Comparison of ENCODE assay signal across 1 cellular context in genomic region chr20:33666293-33667244, GRCh38.
TF ChIP-seq lines count a peak whose summit lies in the region.

Gene ACTL10, plus strand, starts transcription at chr20:33666943. Its CDS starts 555 bp downstream, at chr20:33667498.

TF ChIP-seq in K562, 482 proteins besides CTCF, POLR2A, EP300 and RAD21 (continued from another document):
- TF ChIP-seq ID3 (CRISPR knock-in tag; IDR thresholded peaks at IDR 0.05) = no peak
- TF ChIP-seq ID3 (tag; IDR thresholded peaks at IDR 0.05) = no peak
- TF ChIP-seq HMBOX1 (IDR thresholded peaks at IDR 0.05) = peak; percentile 68; the same call in 1 of the 2 replicates
- 0 out of 2 replicates have a peak, but pooled peaks have one; percentile 58 for TF ChIP-seq ZNF830 (CRISPR knock-in tag; IDR thresholded peaks at IDR 0.05)
- no peak for TF ChIP-seq FIP1L1 (IDR thresholded peaks at IDR 0.05; ENCODE audit: low read depth, low read length, poor library complexity, severe bottlenecking)
- TF ChIP-seq ZBTB11 (CRISPR knock-in tag; IDR thresholded peaks at IDR 0.05) = 0 out of 6 replicates have a peak, but pooled peaks of 1 of the 3 experiments have one; percentile 29
- TF ChIP-seq FOSL1 (tag; conservative IDR thresholded peaks at IDR 0.05) = 0 out of 2 replicates have a peak, but pooled peaks have one; percentile 15
- TF ChIP-seq CAMTA2 (CRISPR knock-in tag; conservative IDR thresholded peaks at IDR 0.05) = no peak
- TF ChIP-seq TRIM25 (IDR thresholded peaks at IDR 0.05; ENCODE audit: borderline replicate concordance) = no peak
- TF ChIP-seq THRB (CRISPR knock-in tag; conservative IDR thresholded peaks at IDR 0.05) = peak; percentile 35; the same call in 1 of the 2 replicates
- TF ChIP-seq TAF1 (IDR thresholded peaks at IDR 0.05; ENCODE audit: control insufficient read depth, extremely low read depth, insufficient read depth, low read length, severe bottlenecking) = no peak
- TF ChIP-seq SRF (CRISPR knock-in tag; IDR thresholded peaks at IDR 0.05) = 0 out of 4 replicates have a peak, but pooled peaks of 1 of the 2 experiments have one; percentile 60
- TF ChIP-seq PKNOX1 (IDR thresholded peaks at IDR 0.05) = peak; percentile 70
- TF ChIP-seq VEZF1 (CRISPR knock-in tag; IDR thresholded peaks at IDR 0.05) = peak; percentile 64
- no peak for TF ChIP-seq ZNF121 (CRISPR knock-in tag; conservative IDR thresholded peaks at IDR 0.05)
- peak; percentile 56 for TF ChIP-seq GABPB1 (CRISPR knock-in tag; IDR thresholded peaks at IDR 0.05)
- TF ChIP-seq NFIC (IDR thresholded peaks at IDR 0.05) = peak; percentile 99
- no peak for TF ChIP-seq ZFP1 (CRISPR knock-in tag; IDR thresholded peaks at IDR 0.05)
- no peak for TF ChIP-seq RBM39 (optimal IDR thresholded peaks at IDR 0.05; ENCODE audit: low read depth, low read length)
- 0 out of 2 replicates have a peak, but pooled peaks have one; percentile 23 for TF ChIP-seq NKRF (IDR thresholded peaks at IDR 0.05; ENCODE audit: borderline replicate concordance)
- 0 out of 2 replicates have a peak, but pooled peaks have one; percentile 7 for TF ChIP-seq ETS1 (conservative IDR thresholded peaks at IDR 0.05; ENCODE audit: control insufficient read depth, low read depth, low read length)
- TF ChIP-seq ZNF165 (CRISPR knock-in tag; IDR thresholded peaks at IDR 0.05; ENCODE audit: borderline replicate concordance) = no peak
- no peak for TF ChIP-seq FUS (optimal IDR thresholded peaks at IDR 0.05; ENCODE audit: low read depth, low read length)
- TF ChIP-seq BRD4 (IDR thresholded peaks at IDR 0.05) = no peak
- TF ChIP-seq GATAD2A (IDR thresholded peaks at IDR 0.05) = no peak
- TF ChIP-seq NR2C1 (IDR thresholded peaks at IDR 0.05) = no peak
- 0 out of 2 replicates have a peak, but pooled peaks have one; percentile 9 for TF ChIP-seq NR2C1 (tag; IDR thresholded peaks at IDR 0.05)
- TF ChIP-seq PPARD (CRISPR knock-in tag; IDR thresholded peaks at IDR 0.05) = no peak
- TF ChIP-seq CTBP1 (IDR thresholded peaks at IDR 0.05; ENCODE audit: borderline replicate concordance) = peak; percentile 74; the same call in 1 of the 2 replicates
- peak; percentile 54 for TF ChIP-seq E2F8 (IDR thresholded peaks at IDR 0.05; ENCODE audit: low read depth, partially characterized antibody)
- peak; percentile 57; the same call in 1 of the 2 replicates for TF ChIP-seq GATA2 (CRISPR knock-in tag; IDR thresholded peaks at IDR 0.05)
- TF ChIP-seq BDP1 (IDR thresholded peaks at IDR 0.05; ENCODE audit: insufficient read depth, insufficient read length) = no peak
- peak; percentile 75 for TF ChIP-seq NBN (IDR thresholded peaks at IDR 0.05; ENCODE audit: low read depth)
- TF ChIP-seq ZNF785 (CRISPR knock-in tag; IDR thresholded peaks at IDR 0.05) = no peak
- TF ChIP-seq KDM1A (IDR thresholded peaks at IDR 0.05) = no peak
- no peak for TF ChIP-seq BRCA1 (IDR thresholded peaks at IDR 0.05)
- no peak for TF ChIP-seq BRCA1 (CRISPR knock-in tag; IDR thresholded peaks at IDR 0.05)
- no peak for TF ChIP-seq TCF15 (CRISPR knock-in tag; IDR thresholded peaks at IDR 0.05)
- no peak for TF ChIP-seq NCOA4 (IDR thresholded peaks at IDR 0.05; ENCODE audit: partially characterized antibody)
- TF ChIP-seq ARID1B (IDR thresholded peaks at IDR 0.05) = no peak
- TF ChIP-seq GTF2B (IDR thresholded peaks at IDR 0.05; ENCODE audit: extremely low read depth, insufficient read length) = no peak
- TF ChIP-seq L3MBTL2 (IDR thresholded peaks at IDR 0.05) = peak; percentile 78; the same call in 1 of the 2 replicates
